Comparison of ENCODE assay signal across 17 cellular contexts in the genomic region with DNA sequence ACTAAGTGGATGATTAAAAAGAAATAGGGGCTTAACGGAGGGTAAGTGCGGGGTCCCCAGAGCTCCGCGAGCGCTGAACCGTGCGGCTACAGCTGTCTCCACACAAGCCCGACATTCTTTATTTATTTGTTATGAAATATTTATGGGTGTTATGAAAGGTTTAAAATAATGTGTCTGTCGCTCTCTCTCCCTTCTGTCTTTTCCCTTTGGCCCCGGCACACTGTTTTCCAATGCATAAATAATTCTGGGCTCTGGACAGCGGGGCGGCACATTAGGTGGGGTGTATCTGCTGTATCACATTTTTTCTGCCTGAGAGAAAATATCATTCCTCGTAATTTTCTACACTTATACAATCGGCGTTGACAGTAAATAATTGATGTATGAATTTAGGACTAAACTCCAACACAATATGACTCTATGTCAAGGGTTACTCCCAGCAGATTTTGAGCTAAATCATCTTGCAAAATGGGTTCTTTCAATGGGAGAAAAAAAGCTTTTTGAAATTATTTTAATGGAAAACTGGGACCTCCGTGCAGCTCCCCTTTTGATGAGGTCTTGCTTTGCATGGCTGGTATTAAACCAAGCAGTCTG.
DNase-seq lines count a peak whose midpoint lies in the region; TF ChIP-seq lines count a peak whose summit lies in the region.
"Had no signal": no experiment of that assay in that cellular context is flagged by ENCODE, and none has a peak within 500 bp of the region (broad histone marks: within the 10 kb centered on the region; RNA-seq: fewer than 3 reads in every experiment).

No MANE protein-coding gene starts in this region.

- no peaks in the 10 kb centered on the region for H3K27me3 Mint-ChIP-seq in activated CD4-positive, alpha-beta T cell treated with anti-CD3 and anti-CD28 coated beads, Interleukin-2, amount 10 ng/mL, durations not matched to agents 7 days and 5 days
- peaks cover 11% of the 10 kb centered on the region for H3K27me3 Mint-ChIP-seq in mesothelial cell of epicardium (ENCODE audit: low read depth)

- H3K27me3 ChIP-seq in BLaER1: peaks cover 23% of the 10 kb centered on the region
- peaks cover 19 to 28% (median 22%) of the 10 kb centered on the region in 11 experiments for H3K27me3 ChIP-seq in BLaER1 treated with 17β-estradiol and CSF1 and Interleukin-3, amounts not matched to agents 10 nM and 100 nM

- H3K9me3 ChIP-seq in BLaER1: peaks cover under 1% of the 10 kb centered on the region; the same call in 1 of the 2 replicates
- peaks cover 0 to 22% (median 2%) of the 10 kb centered on the region in 11 experiments; a peak in 12 of 22 replicates for H3K9me3 ChIP-seq in BLaER1 treated with 17β-estradiol and CSF1 and Interleukin-3, amounts not matched to agents 10 nM and 100 nM (replicated peaks in 1 of 11)

- H3K4me2 ChIP-seq in BLaER1: peak overlapping the region; percentile 82
- peak overlapping the region in 7 of 11 experiments; percentile 49 to 90 (median 76); a peak in 13 of 22 replicates for H3K4me2 ChIP-seq in BLaER1 treated with 17β-estradiol and CSF1 and Interleukin-3, amounts not matched to agents 10 nM and 100 nM

- TF ChIP-seq CTCF in mesothelial cell of epicardium (IDR thresholded peaks at IDR 0.05; ENCODE audit: unreplicated experiment): no peak

- no peaks in the 10 kb centered on the region for H3K4me1 Mint-ChIP-seq in activated CD4-positive, alpha-beta T cell treated with anti-CD3 and anti-CD28 coated beads, Interleukin-2, amount 10 ng/mL, durations not matched to agents 7 days and 5 days
- peaks cover 13% of the 10 kb centered on the region for H3K4me1 Mint-ChIP-seq in mesothelial cell of epicardium
- H3K4me1 Mint-ChIP-seq: CD14-positive monocyte had no signal

- H3K4me3 Mint-ChIP-seq in activated CD4-positive, alpha-beta T cell treated with anti-CD3 and anti-CD28 coated beads, Interleukin-2, amount 10 ng/mL, durations not matched to agents 7 days and 5 days: no peak overlapping the region
- H3K4me3 Mint-ChIP-seq in mesothelial cell of epicardium: no peak overlapping the region
- H3K4me3 Mint-ChIP-seq: CD14-positive monocyte; CD4-positive, alpha-beta T cell; CD8-positive, alpha-beta memory T cell had no signal

- H3K9me3 Mint-ChIP-seq in activated CD4-positive, alpha-beta T cell treated with anti-CD3 and anti-CD28 coated beads, Interleukin-2, amount 10 ng/mL, durations not matched to agents 7 days and 5 days: no peaks in the 10 kb centered on the region
- H3K9me3 Mint-ChIP-seq in mesothelial cell of epicardium: peaks cover 2% of the 10 kb centered on the region
- H3K9me3 Mint-ChIP-seq: CD4-positive, alpha-beta T cell; CD8-positive, alpha-beta memory T cell had no signal

- POLR2A ChIA-PET in activated CD4-positive, alpha-beta T cell treated with anti-CD3 and anti-CD28 coated beads, Interleukin-2, amount 10 ng/mL, durations not matched to agents 7 days and 5 days (lab: Charles Lee): no interaction called here

- H3K4me3 ChIP-seq in BLaER1: no peak overlapping the region
- H3K4me3 ChIP-seq in BLaER1 treated with 17β-estradiol and CSF1 and Interleukin-3, amounts not matched to agents 10 nM and 100 nM: no peak overlapping the region
- H3K4me3 ChIP-seq: GM23248 had no signal

- H3K4me1 ChIP-seq in BLaER1: peaks cover 88% of the 10 kb centered on the region
- peaks cover 7 to 91% (median 76%) of the 10 kb centered on the region in 10 experiments; a peak in 18 of 20 replicates for H3K4me1 ChIP-seq in BLaER1 treated with 17β-estradiol and CSF1 and Interleukin-3, amounts not matched to agents 10 nM and 100 nM

- peak; percentile 57 for DNase-seq in left kidney (ENCODE audit: low read depth, low spot score)
- DNase-seq in retina: peak; percentile 69
- no peak for DNase-seq in NOMO-1 treated with DMSO at 0.1 percent for 48 hours (lab: John Stamatoyannopoulos, UW; ENCODE audit: unreplicated experiment)
- no peak for DNase-seq in activated CD4-positive, alpha-beta T cell treated with anti-CD3 and anti-CD28 coated beads, Interleukin-2, amount 10 ng/mL, durations not matched to agents 7 days and 5 days
- DNase-seq in mesothelial cell of epicardium (ENCODE audit: low spot score in 2 of 2, unreplicated experiment in 2 of 2): no peak
- no peak for DNase-seq in NCI-H1436 (lab: John Stamatoyannopoulos, UW)
- DNase-seq: CD4-positive, alpha-beta T cell; CD8-positive, alpha-beta memory T cell; DMS 273 treated with DMSO at 0.1 percent for 48 hours; DMS79; GF-D8; GM23248; H7; HCEC 1CT had no signal

- H4K20me1 ChIP-seq in BLaER1: no peaks in the 10 kb centered on the region
- 0 out of 22 replicates have a peak, but pooled peaks cover 0 to 8% (median 0%) of the 10 kb centered on the region in 11 experiments for H4K20me1 ChIP-seq in BLaER1 treated with 17β-estradiol and CSF1 and Interleukin-3, amounts not matched to agents 10 nM and 100 nM

- CTCF ChIA-PET in activated CD4-positive, alpha-beta T cell treated with anti-CD3 and anti-CD28 coated beads, Interleukin-2, amount 10 ng/mL, durations not matched to agents 7 days and 5 days (lab: Charles Lee): no interaction called here

- no peaks in the 10 kb centered on the region for H3K36me3 ChIP-seq in BLaER1
- no peaks in the 10 kb centered on the region for H3K36me3 ChIP-seq in BLaER1 treated with 17β-estradiol and CSF1 and Interleukin-3, amounts not matched to agents 10 nM and 100 nM

- no peak overlapping the region for H3K9ac ChIP-seq in BLaER1
- no peak overlapping the region for H3K9ac ChIP-seq in BLaER1 treated with 17β-estradiol and CSF1 and Interleukin-3, amounts not matched to agents 10 nM and 100 nM
- H3K9ac ChIP-seq: GM23248 had no signal

- H3K27ac ChIP-seq in BLaER1: no peak overlapping the region
- no peak overlapping the region for H3K27ac ChIP-seq in BLaER1 treated with 17β-estradiol and CSF1 and Interleukin-3, amounts not matched to agents 10 nM and 100 nM
- H3K27ac ChIP-seq: GM23248 had no signal

- H3K27ac Mint-ChIP-seq in activated CD4-positive, alpha-beta T cell treated with anti-CD3 and anti-CD28 coated beads, Interleukin-2, amount 10 ng/mL, durations not matched to agents 7 days and 5 days: no peak overlapping the region
- H3K27ac Mint-ChIP-seq in mesothelial cell of epicardium: no peak overlapping the region
- H3K27ac Mint-ChIP-seq: CD14-positive monocyte; CD4-positive, alpha-beta T cell; CD8-positive, alpha-beta memory T cell had no signal

- H3K36me3 Mint-ChIP-seq in activated CD4-positive, alpha-beta T cell treated with anti-CD3 and anti-CD28 coated beads, Interleukin-2, amount 10 ng/mL, durations not matched to agents 7 days and 5 days (ENCODE audit: low read depth): no peaks in the 10 kb centered on the region
- no peaks in the 10 kb centered on the region for H3K36me3 Mint-ChIP-seq in mesothelial cell of epicardium
- H3K36me3 Mint-ChIP-seq: CD14-positive monocyte; CD8-positive, alpha-beta memory T cell had no signal

Comparison
In these comparisons a context has a peak if more than half of its experiments do, and no peak if none do; other contexts are left out.
1. DNase-seq: peak in left kidney (single experiment) and retina (single experiment); none in NOMO-1 treated with DMSO at 0.1 percent for 48 hours (single experiment), activated CD4-positive, alpha-beta T cell treated with anti-CD3 and anti-CD28 coated beads, Interleukin-2, amount 10 ng/mL, durations not matched to agents 7 days and 5 days (single experiment), mesothelial cell of epicardium (0 of 2) and NCI-H1436 (single experiment).